Comparison of ENCODE assay signal across 1 cellular context in the genomic region with DNA sequence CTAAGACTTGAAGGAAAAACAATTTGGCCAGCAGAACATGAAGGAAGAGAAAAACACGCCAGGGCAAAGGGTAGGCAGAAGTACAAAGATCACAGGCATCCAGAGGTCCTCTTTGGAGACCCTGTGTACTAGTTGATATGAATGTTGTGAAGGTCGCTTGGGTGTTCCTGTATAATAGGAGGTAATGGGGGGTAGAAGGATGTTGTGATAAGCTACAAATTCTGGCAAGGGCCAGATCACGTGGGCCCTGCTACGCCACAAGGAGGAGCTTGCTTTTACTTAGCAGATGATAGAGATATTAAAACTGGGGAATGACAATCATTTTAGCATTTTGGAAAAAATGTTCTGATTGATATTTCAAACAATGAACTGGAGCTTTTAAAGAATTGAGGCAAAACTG.
TF ChIP-seq lines count a peak whose summit lies in the region.

No MANE protein-coding gene starts in this region.

TF ChIP-seq in K562, 482 proteins besides CTCF, POLR2A, EP300 and RAD21:
- TF ChIP-seq CC2D1A (IDR thresholded peaks at IDR 0.05) (no peak), ZNF280A (IDR thresholded peaks at IDR 0.05; ENCODE audit: low read depth, partially characterized antibody) (no peak), EHMT2 (IDR thresholded peaks at IDR 0.05) (no peak), USF2 (CRISPR knock-in tag; IDR thresholded peaks at IDR 0.05) (peak; percentile 74), ZNF511 (CRISPR knock-in tag; IDR thresholded peaks at IDR 0.05) (no peak)
